Comparison of ENCODE assay signal across 1 cellular context in the genomic region with DNA sequence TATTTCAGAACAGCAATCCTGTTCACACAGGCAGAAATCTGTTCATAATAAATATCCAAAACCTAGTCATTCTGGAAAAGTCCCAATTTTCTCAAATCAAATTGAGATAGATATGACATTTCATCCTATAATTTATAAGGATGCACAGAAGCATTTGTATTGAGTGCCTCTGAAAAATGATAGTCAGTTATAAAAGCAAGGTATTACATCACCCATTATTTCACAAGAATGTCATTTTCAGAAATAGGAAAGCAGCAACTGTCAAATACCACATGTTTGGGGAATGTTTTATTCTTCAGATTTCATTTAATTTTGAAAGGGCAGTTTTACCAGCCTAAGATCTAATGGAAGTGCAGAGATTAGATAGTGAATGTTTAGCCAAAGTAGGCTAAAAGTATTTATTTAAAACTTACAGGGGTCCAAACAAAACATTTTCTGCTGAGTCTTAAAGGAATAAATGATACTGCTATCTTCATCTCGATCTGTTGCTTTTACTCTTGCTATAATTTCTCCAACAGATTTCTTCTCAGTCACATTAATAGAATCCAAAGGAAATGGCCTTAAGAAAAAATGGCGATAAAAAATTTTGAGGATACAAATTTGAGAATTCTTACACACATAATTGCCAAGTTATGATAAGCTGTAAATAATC.
TF ChIP-seq lines count a peak whose summit lies in the region.

No MANE protein-coding gene starts in this region.

TF ChIP-seq in HepG2, 621 proteins besides CTCF, POLR2A, EP300 and RAD21 (continued from another document):
- TF ChIP-seq, protein P1, sequence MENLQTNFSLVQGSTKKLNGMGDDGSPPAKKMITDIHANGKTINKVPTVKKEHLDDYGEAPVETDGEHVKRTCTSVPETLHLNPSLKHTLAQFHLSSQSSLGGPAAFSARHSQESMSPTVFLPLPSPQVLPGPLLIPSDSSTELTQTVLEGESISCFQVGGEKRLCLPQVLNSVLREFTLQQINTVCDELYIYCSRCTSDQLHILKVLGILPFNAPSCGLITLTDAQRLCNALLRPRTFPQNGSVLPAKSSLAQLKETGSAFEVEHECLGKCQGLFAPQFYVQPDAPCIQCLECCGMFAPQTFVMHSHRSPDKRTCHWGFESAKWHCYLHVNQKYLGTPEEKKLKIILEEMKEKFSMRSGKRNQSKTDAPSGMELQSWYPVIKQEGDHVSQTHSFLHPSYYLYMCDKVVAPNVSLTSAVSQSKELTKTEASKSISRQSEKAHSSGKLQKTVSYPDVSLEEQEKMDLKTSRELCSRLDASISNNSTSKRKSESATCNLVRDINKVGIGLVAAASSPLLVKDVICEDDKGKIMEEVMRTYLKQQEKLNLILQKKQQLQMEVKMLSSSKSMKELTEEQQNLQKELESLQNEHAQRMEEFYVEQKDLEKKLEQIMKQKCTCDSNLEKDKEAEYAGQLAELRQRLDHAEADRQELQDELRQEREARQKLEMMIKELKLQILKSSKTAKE (CRISPR knock-in tag; IDR thresholded peaks at IDR 0.05; ENCODE audit: borderline replicate concordance) = no peak
